ENCODE assay signal across 8 cellular contexts in genomic region chr2:230847883-230848388, GRCh38. TPM values are rescaled to one million over a fixed set of nuclear protein-coding genes. Genes with fewer than 3 reads are reported as not detected.
DNase-seq lines count a peak whose midpoint lies in the region; ATAC-seq and TF ChIP-seq lines count a peak whose summit lies in the region.

No MANE protein-coding gene starts in this region.

- DNase-seq in D341Med (ENCODE audit: low spot score) (peak; percentile 89), HT1080 (ENCODE audit: low read depth) (peak; percentile 86), SK-N-MC (ENCODE audit: low read depth, low spot score) (no peak), glutamatergic neuron (peak; percentile 93), posterior cingulate gyrus (peak; percentile 71 to 98 (median 88)), upper lobe of right lung (peak; percentile 94)
- peak; percentile 97 for DNase-seq in activated naive CD4-positive, alpha-beta T cell treated with anti-CD3 and anti-CD28 coated beads for 36 hours

- H3K36me3 ChIP-seq in SK-N-MC (ENCODE audit: insufficient read depth, low read length) (no peaks in the 10 kb centered on the region), upper lobe of right lung (no peaks in the 10 kb centered on the region)

- H3K27me3 Mint-ChIP-seq in activated naive CD4-positive, alpha-beta T cell treated with anti-CD3 and anti-CD28 coated beads for 36 hours (ENCODE audit: low read depth): peaks cover 13% of the 10 kb centered on the region
- peaks cover 3% of the 10 kb centered on the region for H3K27me3 Mint-ChIP-seq in glutamatergic neuron (ENCODE audit: unreplicated experiment)

- ATAC-seq in GM19463 (IDR thresholded peaks at IDR 0.05; ENCODE audit: unreplicated experiment) (peak; percentile 93), upper lobe of right lung (peak; percentile 98)

- peak; percentile 97 for TF ChIP-seq CTCF in glutamatergic neuron (IDR thresholded peaks at IDR 0.05; ENCODE audit: partially characterized antibody, unreplicated experiment)
- peak; percentile 92 for TF ChIP-seq CTCF in upper lobe of right lung (IDR thresholded peaks at IDR 0.05)

- CTCF ChIA-PET in activated naive CD4-positive, alpha-beta T cell treated with anti-CD3 and anti-CD28 coated beads for 36 hours (lab: Charles Lee): interaction anchor here (0.6 to 5.3 kb wide), 23 partner anchors 8 to 346 kb away, joined by 3 to 47 read pairs (median 4); partner anchors contain the start of gene ITM2C

- H3K4me1 Mint-ChIP-seq in activated naive CD4-positive, alpha-beta T cell treated with anti-CD3 and anti-CD28 coated beads for 36 hours (ENCODE audit: low read depth): peaks cover 14% of the 10 kb centered on the region
- peaks cover 8% of the 10 kb centered on the region for H3K4me1 Mint-ChIP-seq in glutamatergic neuron (ENCODE audit: low read depth, unreplicated experiment)

- intact Hi-C loops in activated naive CD4-positive, alpha-beta T cell treated with anti-CD3 and anti-CD28 coated beads for 36 hours (cut with micrococcal nuclease): loop anchor here (1.0 to 5.0 kb wide), 6 partner anchors 17 to 209 kb away; partner anchors contain the start of gene PSMD1
- intact Hi-C loops in posterior cingulate gyrus (cut with DNase I) (no loop called here), upper lobe of right lung (cut with DNase I) (no loop called here)

- no peaks in the 10 kb centered on the region for H3K9me3 ChIP-seq in SK-N-MC (ENCODE audit: low read depth, low read length)
- no peaks in the 10 kb centered on the region for H3K9me3 ChIP-seq in upper lobe of right lung

- H3K9me3 Mint-ChIP-seq in activated naive CD4-positive, alpha-beta T cell treated with anti-CD3 and anti-CD28 coated beads for 36 hours: peaks cover 2% of the 10 kb centered on the region
- H3K9me3 Mint-ChIP-seq in glutamatergic neuron (ENCODE audit: unreplicated experiment): peaks cover 7% of the 10 kb centered on the region

- no peaks in the 10 kb centered on the region for H3K36me3 Mint-ChIP-seq in activated naive CD4-positive, alpha-beta T cell treated with anti-CD3 and anti-CD28 coated beads for 36 hours (ENCODE audit: low read depth)
- no peaks in the 10 kb centered on the region for H3K36me3 Mint-ChIP-seq in glutamatergic neuron (ENCODE audit: unreplicated experiment)

- H3K4me1 ChIP-seq in upper lobe of right lung: no peaks in the 10 kb centered on the region

- no peak overlapping the region for H3K4me3 Mint-ChIP-seq in activated naive CD4-positive, alpha-beta T cell treated with anti-CD3 and anti-CD28 coated beads for 36 hours
- no peak overlapping the region for H3K4me3 Mint-ChIP-seq in glutamatergic neuron (ENCODE audit: unreplicated experiment)

- H3K27ac ChIP-seq in SK-N-MC (no peak overlapping the region), upper lobe of right lung (no peak overlapping the region)

- peak overlapping the region; percentile 31 for H3K27ac Mint-ChIP-seq in activated naive CD4-positive, alpha-beta T cell treated with anti-CD3 and anti-CD28 coated beads for 36 hours
- no peak overlapping the region for H3K27ac Mint-ChIP-seq in glutamatergic neuron (ENCODE audit: unreplicated experiment)

- peaks cover 18% of the 10 kb centered on the region for H3K27me3 ChIP-seq in upper lobe of right lung

- peak overlapping the region; percentile 73 for H3K4me3 ChIP-seq in SK-N-MC
- no peak overlapping the region for H3K4me3 ChIP-seq in upper lobe of right lung

- H3K9ac ChIP-seq in SK-N-MC (ENCODE audit: insufficient read length): peak overlapping the region; percentile 62

RNA-seq across cellular contexts. Expression of gene ITM2C, which starts 16.8 kb away (rescaled TPM):
- 32.6 and 39.4 TPM in 2 replicates for total RNA-seq in HT1080 (2014; rRNA removed; shearing (Covaris generic))
- polyA plus RNA-seq in HT1080 (2015; cell fraction: cytosol; rRNA removed): 32.3 and 40.5 TPM in 2 replicates
- polyA plus RNA-seq in HT1080 (2015; cell fraction: nucleus; rRNA removed): 34.8 and 38.8 TPM in 2 replicates
- total RNA-seq in activated naive CD4-positive, alpha-beta T cell treated with anti-CD3 and anti-CD28 coated beads for 36 hours: 10 to 100 TPM; 13.0 to 13.6 TPM
- total RNA-seq in glutamatergic neuron (ENCODE audit: unreplicated experiment) (72.0 TPM), upper lobe of right lung (25.0 TPM)
